ENCODE assay signal across 9 cellular contexts in genomic region chr4:140637836-140638235, GRCh38.
A peak's percentile ranks its signal among the peaks of the same experiment; 100 is the strongest.
DNase-seq lines count a peak whose midpoint lies in the region; ATAC-seq, FAIRE-seq and TF ChIP-seq lines count a peak whose summit lies in the region.
"Had no signal": no experiment of that assay in that cellular context is flagged by ENCODE, and none has a peak within 500 bp of the region (broad histone marks: within the 10 kb centered on the region; RNA-seq: fewer than 3 reads in every experiment).

No MANE protein-coding gene starts in this region.

- no peak overlapping the region for H3K4me2 ChIP-seq in SU-DHL-6 (ENCODE audit: low read depth, low read length, poor library complexity, severe bottlenecking)
- H3K4me2 ChIP-seq in fibroblast of lung (ENCODE audit: extremely low read depth, insufficient read depth, low read length), result no peak overlapping the region

- H3K9ac ChIP-seq in SU-DHL-6 (ENCODE audit: low read length) (no peak overlapping the region), fibroblast of lung (ENCODE audit: insufficient read depth, low read length) (no peak overlapping the region)

- H3K36me3 ChIP-seq in SU-DHL-6 (ENCODE audit: low read length) (no peaks in the 10 kb centered on the region), fibroblast of lung (ENCODE audit: control insufficient read depth, insufficient read depth, low read length) (peaks cover 3% of the 10 kb centered on the region)

- H3K4me1 ChIP-seq in fibroblast of lung (ENCODE audit: control insufficient read depth, extremely low read depth, insufficient read depth, low read length), result no peaks in the 10 kb centered on the region

- no peaks in the 10 kb centered on the region for H3K79me2 ChIP-seq in SU-DHL-6 (ENCODE audit: insufficient read depth, low read length)
- no peaks in the 10 kb centered on the region for H3K79me2 ChIP-seq in fibroblast of lung (ENCODE audit: control insufficient read depth, insufficient read depth, low read length)

- H2AFZ ChIP-seq in SU-DHL-6 (ENCODE audit: low read depth, low read length, severe bottlenecking), result peak overlapping the region; percentile 51
- no peak overlapping the region for H2AFZ ChIP-seq in fibroblast of lung (ENCODE audit: low read length)

- no peak for FAIRE-seq in HTR-8/SVneo (lab: Jason Lieb, UNC)

- H3K9me2 ChIP-seq in SU-DHL-6 (replicated peaks; ENCODE audit: insufficient read depth, low read length), result no peaks in the 10 kb centered on the region

- peak; percentile 6 for DNase-seq in NCI-H2227 (lab: John Stamatoyannopoulos, UW; ENCODE audit: unreplicated experiment)
- DNase-seq in NCI-H2227 treated with DMSO at 0.1 percent for 48 hours (lab: John Stamatoyannopoulos, UW), result no peak
- DNase-seq in HTR-8/SVneo (ENCODE audit: insufficient read length, low spot score), result peak; percentile 29
- DNase-seq in fibroblast of lung (ENCODE audit: low read depth in 2 of 2), result peak; percentile 5 to 23
- DNase-seq in stimulated activated CD4-positive, alpha-beta T cell treated with anti-CD3 and anti-CD28 coated beads, Interleukin-15, amount 100 ng/mL, for 24 hours, result peak; percentile 49

- peak; percentile 60 for ATAC-seq in GM19467 (IDR thresholded peaks at IDR 0.05; ENCODE audit: unreplicated experiment)
- no peak for ATAC-seq in GM19324 (IDR thresholded peaks at IDR 0.05; ENCODE audit: low FRiP score, unreplicated experiment)
- ATAC-seq: right cardiac atrium had no signal

- H4K20me1 ChIP-seq in SU-DHL-6 (ENCODE audit: low read depth, low read length), result no peaks in the 10 kb centered on the region
- no peaks in the 10 kb centered on the region for H4K20me1 ChIP-seq in fibroblast of lung (ENCODE audit: control insufficient read depth, extremely low read depth, insufficient read depth, low read length)

- no peaks in the 10 kb centered on the region for H3K9me3 ChIP-seq in SU-DHL-6 (ENCODE audit: insufficient read depth, low read length)
- no peaks in the 10 kb centered on the region for H3K9me3 ChIP-seq in fibroblast of lung (ENCODE audit: control insufficient read depth, insufficient read depth, low read depth, low read length)

- no peak overlapping the region for H3K27ac ChIP-seq in SU-DHL-6 (ENCODE audit: low read depth, low read length)
- no peak overlapping the region for H3K27ac ChIP-seq in fibroblast of lung (ENCODE audit: insufficient read depth, low read length)

- peak; percentile 46 for TF ChIP-seq CTCF in SU-DHL-6 (IDR thresholded peaks at IDR 0.05; ENCODE audit: insufficient read depth, low read length, poor library complexity, severe bottlenecking)
- TF ChIP-seq CTCF in fibroblast of lung (conservative IDR thresholded peaks at IDR 0.05 in 1 of 2, IDR thresholded peaks at IDR 0.05 in 1 of 2; ENCODE audit: low read depth in 1 of 2, low read length in 2 of 2), result peak; percentile 16 to 43

- no peaks in the 10 kb centered on the region for H3K27me3 ChIP-seq in SU-DHL-6 (ENCODE audit: low read length)
- H3K27me3 ChIP-seq in fibroblast of lung (ENCODE audit: control insufficient read depth, insufficient read depth, low read length), result no peaks in the 10 kb centered on the region

- H3F3A ChIP-seq in SU-DHL-6 (ENCODE audit: insufficient read depth), result no peaks in the 10 kb centered on the region

- no peak overlapping the region for H3K4me3 ChIP-seq in SU-DHL-6 (ENCODE audit: insufficient read depth, low read length, poor library complexity, severe bottlenecking)
- no peak overlapping the region for H3K4me3 ChIP-seq in fibroblast of lung (replicated peaks in 1 of 4; ENCODE audit: control extremely low read depth in 1 of 4, insufficient read depth in 1 of 4, low read depth in 3 of 4, low read length in 4 of 4)
